Comparison of ENCODE assay signal across 8 cellular contexts in the genomic region with DNA sequence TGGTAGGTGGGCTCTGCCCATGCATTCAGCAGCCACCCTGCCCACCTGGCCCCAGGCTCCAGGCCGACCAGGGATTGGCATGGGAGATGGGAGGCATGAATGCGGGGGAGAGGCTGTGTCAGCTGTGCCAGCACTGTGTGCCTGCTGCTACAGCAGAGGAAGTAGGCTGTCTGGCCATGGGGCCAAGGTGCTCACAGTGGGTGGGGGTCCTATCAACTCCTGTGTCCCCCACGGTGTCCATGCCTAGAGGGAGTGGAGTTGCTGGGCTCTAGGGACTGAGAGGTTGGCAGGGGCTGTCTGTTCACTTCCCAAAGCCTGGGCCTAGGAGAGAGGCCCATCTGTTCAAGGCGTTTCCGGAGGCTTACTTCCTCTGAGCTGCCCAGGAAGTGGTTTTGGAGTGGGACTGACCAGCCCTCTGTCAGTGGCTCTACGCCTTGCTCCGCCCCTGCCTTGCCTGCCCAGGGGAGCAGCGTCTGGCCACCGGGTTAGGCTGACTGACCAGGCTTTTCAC. TPM values are rescaled to one million over a fixed set of nuclear protein-coding genes. Genes with fewer than 3 reads are reported as not detected.
A peak's percentile ranks its signal among the peaks of the same experiment; 100 is the strongest.
DNase-seq lines count a peak whose midpoint lies in the region; ATAC-seq and TF ChIP-seq lines count a peak whose summit lies in the region.

No MANE protein-coding gene starts in this region.

- no peak for ATAC-seq in stimulated activated naive CD8-positive, alpha-beta T cell treated with anti-CD3 and anti-CD28 coated beads, Interleukin-15, Interleukin-2, amounts not matched to agents 100 U/mL and 50 U/mL, for 24 hours
- no peak for ATAC-seq in HG03565 (IDR thresholded peaks at IDR 0.05; ENCODE audit: unreplicated experiment)

- H3K4me3 ChIP-seq in AG10803 (ENCODE audit: low read length), result no peak overlapping the region

- H3K27ac ChIP-seq in caudate nucleus (ENCODE audit: low read depth, low read length), result peak overlapping the region; percentile 87

- no peak for TF ChIP-seq CTCF in AG10803 (conservative IDR thresholded peaks at IDR 0.05; ENCODE audit: low read length)

- DNase-seq in AG10803 (ENCODE audit: low read depth) (peak; percentile 65), LHCN-M2 (ENCODE audit: low read depth) (peak; percentile 85), caudate nucleus (lab: John Stamatoyannopoulos, UW) (peak in 14 of 61 donors; percentile 8 to 68 (median 39)), lung microvascular endothelial cell (ENCODE audit: low read depth in 2 of 2) (peak; percentile 36 to 79), NCI-H748 treated with DMSO at 0.1 percent for 48 hours (lab: John Stamatoyannopoulos, UW) (no peak)
- no peak for DNase-seq in stimulated activated naive CD8-positive, alpha-beta T cell treated with anti-CD3 and anti-CD28 coated beads, Interleukin-15, Interleukin-2, amounts not matched to agents 100 U/mL and 50 U/mL, for 24 hours
- DNase-seq in stimulated activated CD4-positive, alpha-beta T cell treated with anti-CD3 and anti-CD28 coated beads, Interleukin-2, amount 100 ng/mL, for 24 hours, result no peak

RNA-seq across cellular contexts. Expression of gene PRKCD, which starts 5.8 kb away (rescaled TPM):
- total RNA-seq in LHCN-M2 (2014; rRNA removed) (4.4 and 8.0 TPM in 2 replicates), lung microvascular endothelial cell (0.99 and 1.5 TPM in 2 replicates)
- 21.7 TPM for polyA plus RNA-seq in LHCN-M2 (2012)

RNA-seq across cellular contexts. Expression of gene RFT1, which starts 36.6 kb away (rescaled TPM):
- total RNA-seq in LHCN-M2 (2014; rRNA removed) (23.2 and 31.6 TPM in 2 replicates), lung microvascular endothelial cell (9.4 and 11.3 TPM in 2 replicates)
- polyA plus RNA-seq in LHCN-M2 (2012), result 18.8 TPM

Comparison
In these comparisons a context has a peak if more than half of its experiments do, and no peak if none do; other contexts are left out.
1. DNase-seq: peak in AG10803 (single experiment), LHCN-M2 (single experiment) and lung microvascular endothelial cell (2 of 2); none in stimulated activated naive CD8-positive, alpha-beta T cell treated with anti-CD3 and anti-CD28 coated beads, Interleukin-15, Interleukin-2, amounts not matched to agents 100 U/mL and 50 U/mL, for 24 hours (single experiment), stimulated activated CD4-positive, alpha-beta T cell treated with anti-CD3 and anti-CD28 coated beads, Interleukin-2, amount 100 ng/mL, for 24 hours (0 of 2) and NCI-H748 treated with DMSO at 0.1 percent for 48 hours (single experiment).